In genomic region chr17:49378311-49378710, GRCh38 we compare ENCODE assay signal across 8 cellular contexts.
"Had no signal": no experiment of that assay in that cellular context is flagged by ENCODE, and none has a peak within 500 bp of the region (broad histone marks: within the 10 kb centered on the region; RNA-seq: fewer than 3 reads in every experiment).

No MANE protein-coding gene starts in this region.

- DNase-seq: IMR-90, KBM-7, KG1 had no signal

- H3K27ac ChIP-seq: HL-60, KMS-11 had no signal

- H3K4me3 ChIP-seq: K562 had no signal

- H3K27me3 Mint-ChIP-seq: IgD-negative memory B cell had no signal

- ATAC-seq: HepG2, K562 had no signal

- H3K9ac ChIP-seq: KMS-11 had no signal

- H3K27ac Mint-ChIP-seq: IgD-negative memory B cell had no signal

- H3K4me2 ChIP-seq: KMS-11 had no signal
